Comparison of ENCODE assay signal across 8 cellular contexts in genomic region chr3:14177580-14178246, GRCh38. TPM values are rescaled to one million over a fixed set of nuclear protein-coding genes. Genes with fewer than 3 reads are reported as not detected.
A peak's percentile ranks its signal among the peaks of the same experiment; 100 is the strongest.
DNase-seq lines count a peak whose midpoint lies in the region; ATAC-seq and TF ChIP-seq lines count a peak whose summit lies in the region.

No MANE protein-coding gene starts in this region.

- CTCF ChIA-PET in BJ (lab: Yijun Ruan, JAX), result interaction anchor here (1.2 to 2.4 kb wide), 4 partner anchors 32 to 370 kb away, joined by 3 to 8 read pairs (median 4); no protein-coding TSS in a partner anchor

- intact Hi-C loops in left lung (cut with DNase I), result loop anchor here in 1 of 2 donors (2.0 kb wide), 1 partner anchor 33 kb away; no protein-coding TSS in a partner anchor

- no peak for TF ChIP-seq CTCF in BJ (IDR thresholded peaks at IDR 0.05; ENCODE audit: insufficient read depth, low read depth, low read length)
- TF ChIP-seq CTCF in KMS-11 (conservative IDR thresholded peaks at IDR 0.05; ENCODE audit: low read depth, low read length), result no peak
- no peak for TF ChIP-seq CTCF in brain (conservative IDR thresholded peaks at IDR 0.05)
- no peak for TF ChIP-seq CTCF in left lung (IDR thresholded peaks at IDR 0.05)

- H3K27me3 ChIP-seq in BJ (ENCODE audit: control insufficient read depth, insufficient read depth, low read length) (no peaks in the 10 kb centered on the region), KMS-11 (ENCODE audit: insufficient read depth, low read depth) (no peaks in the 10 kb centered on the region), left lung (no peaks in the 10 kb centered on the region)

- POLR2A ChIA-PET in BJ (lab: Charles Lee), result interaction anchor here (1.0 kb wide), 5 partner anchors 10 to 52 kb away, joined by 3 to 10 read pairs (median 5); partner anchors contain the start of genes CHCHD4 and TMEM43

- H3K79me2 ChIP-seq in KMS-11 (ENCODE audit: insufficient read depth, low read depth), result peaks cover 21% of the 10 kb centered on the region

- H2AFZ ChIP-seq in KMS-11 (ENCODE audit: low read depth), result peak overlapping the region; percentile 47

- no peaks in the 10 kb centered on the region for H3K9me3 ChIP-seq in left lung

- H3K4me3 ChIP-seq in BJ (ENCODE audit: low read depth, low read length) (peak overlapping the region; percentile 97), KMS-11 (IDR thresholded peaks at IDR 0.05; ENCODE audit: insufficient read depth, low read depth, low read length) (no peak overlapping the region), left lung (peak overlapping the region; percentile 72 to 74)

- H3K27ac ChIP-seq in KMS-11, result peak overlapping the region; percentile 40
- peak overlapping the region; percentile 92 to 96 for H3K27ac ChIP-seq in left lung
- H3K27ac ChIP-seq in substantia nigra (ENCODE audit: low read depth, low read length, poor library complexity, severe bottlenecking), result peak overlapping the region; percentile 85

- peaks cover 23% of the 10 kb centered on the region for H3K36me3 Mint-ChIP-seq in brain

- H3K4me1 ChIP-seq in KMS-11 (ENCODE audit: low read depth, poor library complexity, severe bottlenecking) (peaks cover 47% of the 10 kb centered on the region), left lung (peaks cover 10 to 51% of the 10 kb centered on the region in 2 donors)

- H3K4me2 ChIP-seq in KMS-11, result peak overlapping the region; percentile 46

- peaks cover 16% of the 10 kb centered on the region for H3K27me3 Mint-ChIP-seq in brain

- peak overlapping the region; percentile 90 to 98 (median 95) for H3K4me3 Mint-ChIP-seq in brain

- peak overlapping the region; percentile 72 for H3K9ac ChIP-seq in KMS-11

- no peak for DNase-seq in BJ (ENCODE audit: low read depth)
- DNase-seq in left lung, result no peak
- DNase-seq in substantia nigra (lab: John Stamatoyannopoulos, UW), result peak in 6 of 49 donors; percentile 28 to 71 (median 38)
- no peak for DNase-seq in activated gamma-delta T cell treated with Interleukin-2 at 50 U/mL for 16 hours
- no peak for DNase-seq in activated CD4-positive, alpha-beta T cell treated with anti-CD3 and anti-CD28 coated beads for 48 hours

- no peaks in the 10 kb centered on the region for H4K20me1 ChIP-seq in KMS-11 (ENCODE audit: insufficient read depth)

- ATAC-seq in GM21423 (IDR thresholded peaks at IDR 0.05; ENCODE audit: unreplicated experiment) (peak; percentile 5), left lung (peak; percentile 47)

- H3K36me3 ChIP-seq in BJ (ENCODE audit: control insufficient read depth, insufficient read depth, low read length) (peaks cover 2% of the 10 kb centered on the region; the same call in 1 of the 2 replicates), KMS-11 (ENCODE audit: insufficient read depth) (no peaks in the 10 kb centered on the region), left lung (peaks cover 0 to 17% of the 10 kb centered on the region in 2 donors)

- peaks cover 0 to 4% (median 0%) of the 10 kb centered on the region in 5 experiments for H3K9me3 Mint-ChIP-seq in brain

- H3K27ac Mint-ChIP-seq in brain, result peak overlapping the region; percentile 90 to 97 (median 94)

- H3K4me1 Mint-ChIP-seq in brain, result peaks cover 84% of the 10 kb centered on the region

RNA-seq across cellular contexts. Expression of gene XPC, which starts 0.7 kb away (rescaled TPM):
- polyA plus RNA-seq in BJ (2011; rRNA removed), result 36.0 and 36.9 TPM in 2 replicates
- 39.2 and 48.1 TPM in 2 replicates for polyA minus RNA-seq in BJ (2011; rRNA and poly(A)+ RNA removed)
- polyA plus RNA-seq in brain (ENCODE audit: insufficient read depth, low read depth, low replicate concordance), result 18.6 TPM
- total RNA-seq in left lung, result 10 to 100 TPM; 23.9 to 31.8 TPM

RNA-seq across cellular contexts. Expression of gene LSM3, which starts 0.9 kb away (rescaled TPM):
- polyA plus RNA-seq in BJ (2011; rRNA removed) (2.7 and 8.7 TPM in 2 replicates), brain (ENCODE audit: insufficient read depth, low read depth, low replicate concordance) (13.2 TPM)
- polyA minus RNA-seq in BJ (2011; rRNA and poly(A)+ RNA removed), result 1.00 and 1.2 TPM in 2 replicates
- 10 to 100 TPM; 10.6 to 11.1 TPM for total RNA-seq in left lung

RNA-seq across cellular contexts. Expression of gene TMEM43, which starts 52.9 kb away (rescaled TPM):
- polyA plus RNA-seq in BJ (2011; rRNA removed) (172 and 246 TPM in 2 replicates), brain (ENCODE audit: insufficient read depth, low read depth, low replicate concordance) (36.2 TPM)
- 77.8 and 113 TPM in 2 replicates for polyA minus RNA-seq in BJ (2011; rRNA and poly(A)+ RNA removed)
- total RNA-seq in left lung, result 100 to 1,000 TPM in 1 of 2 donors, 10 to 100 TPM in 1; 82.3 to 104 TPM

RNA-seq across cellular contexts. Expression of gene CHCHD4, which starts 53.0 kb away (rescaled TPM):
- 6.7 and 10.3 TPM in 2 replicates for polyA plus RNA-seq in BJ (2011; rRNA removed)
- polyA minus RNA-seq in BJ (2011; rRNA and poly(A)+ RNA removed), result 2.3 and 2.6 TPM in 2 replicates
- polyA plus RNA-seq in brain (ENCODE audit: insufficient read depth, low read depth, low replicate concordance), result 13.3 TPM
- 10 to 100 TPM in 1 of 2 donors, 1 to 10 TPM in 1; 9.6 to 13.6 TPM for total RNA-seq in left lung

Comparison
In these comparisons a context has a peak if more than half of its experiments do, and no peak if none do; other contexts are left out.
1. H3K27ac ChIP-seq: peak in every context shown above with its lines; median percentile 94 in left lung; 85 in substantia nigra; 40 in KMS-11.